Comparison of ENCODE assay signal across 2 cellular contexts in the genomic region with DNA sequence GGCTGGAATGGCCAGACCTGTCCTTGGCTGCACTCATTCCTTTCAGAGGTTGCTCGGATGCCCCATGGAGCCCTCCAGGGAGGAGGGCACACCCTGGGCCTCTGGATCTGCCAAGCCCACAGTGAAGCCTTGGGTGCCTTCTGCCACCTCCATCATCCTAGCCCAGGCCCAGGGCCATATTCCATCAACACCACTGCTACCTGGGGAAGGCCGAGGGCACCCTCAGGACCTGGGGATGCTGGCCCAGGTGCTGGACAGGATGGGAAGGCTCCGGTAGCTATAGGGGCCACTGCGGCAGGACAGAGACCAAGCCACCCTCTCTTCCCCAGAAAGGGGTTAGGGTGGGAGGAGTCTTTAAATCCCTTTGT.
TF ChIP-seq lines count a peak whose summit lies in the region.

No MANE protein-coding gene starts in this region.

TF ChIP-seq in SK-N-SH, 30 proteins besides CTCF, POLR2A, EP300 and RAD21:
- TF ChIP-seq, protein P1, sequence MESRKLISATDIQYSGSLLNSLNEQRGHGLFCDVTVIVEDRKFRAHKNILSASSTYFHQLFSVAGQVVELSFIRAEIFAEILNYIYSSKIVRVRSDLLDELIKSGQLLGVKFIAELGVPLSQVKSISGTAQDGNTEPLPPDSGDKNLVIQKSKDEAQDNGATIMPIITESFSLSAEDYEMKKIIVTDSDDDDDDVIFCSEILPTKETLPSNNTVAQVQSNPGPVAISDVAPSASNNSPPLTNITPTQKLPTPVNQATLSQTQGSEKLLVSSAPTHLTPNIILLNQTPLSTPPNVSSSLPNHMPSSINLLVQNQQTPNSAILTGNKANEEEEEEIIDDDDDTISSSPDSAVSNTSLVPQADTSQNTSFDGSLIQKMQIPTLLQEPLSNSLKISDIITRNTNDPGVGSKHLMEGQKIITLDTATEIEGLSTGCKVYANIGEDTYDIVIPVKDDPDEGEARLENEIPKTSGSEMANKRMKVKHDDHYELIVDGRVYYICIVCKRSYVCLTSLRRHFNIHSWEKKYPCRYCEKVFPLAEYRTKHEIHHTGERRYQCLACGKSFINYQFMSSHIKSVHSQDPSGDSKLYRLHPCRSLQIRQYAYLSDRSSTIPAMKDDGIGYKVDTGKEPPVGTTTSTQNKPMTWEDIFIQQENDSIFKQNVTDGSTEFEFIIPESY (IDR thresholded peaks at IDR 0.05; ENCODE audit: borderline replicate concordance, low read depth): no peak
- TF ChIP-seq TCF12 (IDR thresholded peaks at IDR 0.05) (no peak), RCOR1 (IDR thresholded peaks at IDR 0.05; ENCODE audit: low read length) (no peak), TAF1 (IDR thresholded peaks at IDR 0.05; ENCODE audit: borderline replicate concordance, low read depth, low read length) (no peak), FOXM1 (IDR thresholded peaks at IDR 0.05; ENCODE audit: low read depth) (no peak), SIN3A (IDR thresholded peaks at IDR 0.05; ENCODE audit: borderline replicate concordance, low read depth, low read length) (no peak), NRF1 (IDR thresholded peaks at IDR 0.05; ENCODE audit: low read depth, low read length) (no peak), NFIC (IDR thresholded peaks at IDR 0.05; ENCODE audit: borderline replicate concordance) (no peak), GABPA (IDR thresholded peaks at IDR 0.05; ENCODE audit: low read depth) (no peak)
- TF ChIP-seq, protein P2, sequence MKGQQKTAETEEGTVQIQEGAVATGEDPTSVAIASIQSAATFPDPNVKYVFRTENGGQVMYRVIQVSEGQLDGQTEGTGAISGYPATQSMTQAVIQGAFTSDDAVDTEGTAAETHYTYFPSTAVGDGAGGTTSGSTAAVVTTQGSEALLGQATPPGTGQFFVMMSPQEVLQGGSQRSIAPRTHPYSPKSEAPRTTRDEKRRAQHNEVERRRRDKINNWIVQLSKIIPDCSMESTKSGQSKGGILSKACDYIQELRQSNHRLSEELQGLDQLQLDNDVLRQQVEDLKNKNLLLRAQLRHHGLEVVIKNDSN (IDR thresholded peaks at IDR 0.05; ENCODE audit: borderline replicate concordance, low read depth): no peak
- TF ChIP-seq, protein P3, sequence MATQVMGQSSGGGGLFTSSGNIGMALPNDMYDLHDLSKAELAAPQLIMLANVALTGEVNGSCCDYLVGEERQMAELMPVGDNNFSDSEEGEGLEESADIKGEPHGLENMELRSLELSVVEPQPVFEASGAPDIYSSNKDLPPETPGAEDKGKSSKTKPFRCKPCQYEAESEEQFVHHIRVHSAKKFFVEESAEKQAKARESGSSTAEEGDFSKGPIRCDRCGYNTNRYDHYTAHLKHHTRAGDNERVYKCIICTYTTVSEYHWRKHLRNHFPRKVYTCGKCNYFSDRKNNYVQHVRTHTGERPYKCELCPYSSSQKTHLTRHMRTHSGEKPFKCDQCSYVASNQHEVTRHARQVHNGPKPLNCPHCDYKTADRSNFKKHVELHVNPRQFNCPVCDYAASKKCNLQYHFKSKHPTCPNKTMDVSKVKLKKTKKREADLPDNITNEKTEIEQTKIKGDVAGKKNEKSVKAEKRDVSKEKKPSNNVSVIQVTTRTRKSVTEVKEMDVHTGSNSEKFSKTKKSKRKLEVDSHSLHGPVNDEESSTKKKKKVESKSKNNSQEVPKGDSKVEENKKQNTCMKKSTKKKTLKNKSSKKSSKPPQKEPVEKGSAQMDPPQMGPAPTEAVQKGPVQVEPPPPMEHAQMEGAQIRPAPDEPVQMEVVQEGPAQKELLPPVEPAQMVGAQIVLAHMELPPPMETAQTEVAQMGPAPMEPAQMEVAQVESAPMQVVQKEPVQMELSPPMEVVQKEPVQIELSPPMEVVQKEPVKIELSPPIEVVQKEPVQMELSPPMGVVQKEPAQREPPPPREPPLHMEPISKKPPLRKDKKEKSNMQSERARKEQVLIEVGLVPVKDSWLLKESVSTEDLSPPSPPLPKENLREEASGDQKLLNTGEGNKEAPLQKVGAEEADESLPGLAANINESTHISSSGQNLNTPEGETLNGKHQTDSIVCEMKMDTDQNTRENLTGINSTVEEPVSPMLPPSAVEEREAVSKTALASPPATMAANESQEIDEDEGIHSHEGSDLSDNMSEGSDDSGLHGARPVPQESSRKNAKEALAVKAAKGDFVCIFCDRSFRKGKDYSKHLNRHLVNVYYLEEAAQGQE (IDR thresholded peaks at IDR 0.05; ENCODE audit: low read depth, low read length): no peak

TF ChIP-seq in SK-N-SH treated with all-trans-retinoic acid at 6 μM for 48 hours, 23 proteins besides CTCF, POLR2A, EP300 and RAD21 (continued from another document):
- TF ChIP-seq, protein P4, sequence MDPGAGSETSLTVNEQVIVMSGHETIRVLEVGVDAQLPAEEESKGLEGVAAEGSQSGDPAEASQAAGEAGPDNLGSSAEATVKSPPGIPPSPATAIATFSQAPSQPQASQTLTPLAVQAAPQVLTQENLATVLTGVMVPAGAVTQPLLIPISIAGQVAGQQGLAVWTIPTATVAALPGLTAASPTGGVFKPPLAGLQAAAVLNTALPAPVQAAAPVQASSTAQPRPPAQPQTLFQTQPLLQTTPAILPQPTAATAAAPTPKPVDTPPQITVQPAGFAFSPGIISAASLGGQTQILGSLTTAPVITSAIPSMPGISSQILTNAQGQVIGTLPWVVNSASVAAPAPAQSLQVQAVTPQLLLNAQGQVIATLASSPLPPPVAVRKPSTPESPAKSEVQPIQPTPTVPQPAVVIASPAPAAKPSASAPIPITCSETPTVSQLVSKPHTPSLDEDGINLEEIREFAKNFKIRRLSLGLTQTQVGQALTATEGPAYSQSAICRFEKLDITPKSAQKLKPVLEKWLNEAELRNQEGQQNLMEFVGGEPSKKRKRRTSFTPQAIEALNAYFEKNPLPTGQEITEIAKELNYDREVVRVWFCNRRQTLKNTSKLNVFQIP (CRISPR knock-in tag; IDR thresholded peaks at IDR 0.05; ENCODE audit: borderline replicate concordance, low read depth): no peak
- TF ChIP-seq RARB (CRISPR knock-in tag; IDR thresholded peaks at IDR 0.05) (no peak), ZNF70 (CRISPR knock-in tag; IDR thresholded peaks at IDR 0.05) (no peak), ZNF8 (CRISPR knock-in tag; IDR thresholded peaks at IDR 0.05) (no peak), CSDC2 (CRISPR knock-in tag; IDR thresholded peaks at IDR 0.05) (no peak), TOX (CRISPR knock-in tag; IDR thresholded peaks at IDR 0.05; ENCODE audit: borderline replicate concordance) (no peak), OSR1 (CRISPR knock-in tag; IDR thresholded peaks at IDR 0.05) (no peak), ZC3H10 (CRISPR knock-in tag; IDR thresholded peaks at IDR 0.05) (no peak), ZFP3 (CRISPR knock-in tag; IDR thresholded peaks at IDR 0.05) (no peak), BACH2 (CRISPR knock-in tag; IDR thresholded peaks at IDR 0.05; ENCODE audit: borderline replicate concordance) (no peak), PPARA (CRISPR knock-in tag; IDR thresholded peaks at IDR 0.05; ENCODE audit: borderline replicate concordance) (no peak), GLIS3 (CRISPR knock-in tag; IDR thresholded peaks at IDR 0.05) (no peak), ZFP30 (CRISPR knock-in tag; IDR thresholded peaks at IDR 0.05) (no peak)
- TF ChIP-seq, protein P5, sequence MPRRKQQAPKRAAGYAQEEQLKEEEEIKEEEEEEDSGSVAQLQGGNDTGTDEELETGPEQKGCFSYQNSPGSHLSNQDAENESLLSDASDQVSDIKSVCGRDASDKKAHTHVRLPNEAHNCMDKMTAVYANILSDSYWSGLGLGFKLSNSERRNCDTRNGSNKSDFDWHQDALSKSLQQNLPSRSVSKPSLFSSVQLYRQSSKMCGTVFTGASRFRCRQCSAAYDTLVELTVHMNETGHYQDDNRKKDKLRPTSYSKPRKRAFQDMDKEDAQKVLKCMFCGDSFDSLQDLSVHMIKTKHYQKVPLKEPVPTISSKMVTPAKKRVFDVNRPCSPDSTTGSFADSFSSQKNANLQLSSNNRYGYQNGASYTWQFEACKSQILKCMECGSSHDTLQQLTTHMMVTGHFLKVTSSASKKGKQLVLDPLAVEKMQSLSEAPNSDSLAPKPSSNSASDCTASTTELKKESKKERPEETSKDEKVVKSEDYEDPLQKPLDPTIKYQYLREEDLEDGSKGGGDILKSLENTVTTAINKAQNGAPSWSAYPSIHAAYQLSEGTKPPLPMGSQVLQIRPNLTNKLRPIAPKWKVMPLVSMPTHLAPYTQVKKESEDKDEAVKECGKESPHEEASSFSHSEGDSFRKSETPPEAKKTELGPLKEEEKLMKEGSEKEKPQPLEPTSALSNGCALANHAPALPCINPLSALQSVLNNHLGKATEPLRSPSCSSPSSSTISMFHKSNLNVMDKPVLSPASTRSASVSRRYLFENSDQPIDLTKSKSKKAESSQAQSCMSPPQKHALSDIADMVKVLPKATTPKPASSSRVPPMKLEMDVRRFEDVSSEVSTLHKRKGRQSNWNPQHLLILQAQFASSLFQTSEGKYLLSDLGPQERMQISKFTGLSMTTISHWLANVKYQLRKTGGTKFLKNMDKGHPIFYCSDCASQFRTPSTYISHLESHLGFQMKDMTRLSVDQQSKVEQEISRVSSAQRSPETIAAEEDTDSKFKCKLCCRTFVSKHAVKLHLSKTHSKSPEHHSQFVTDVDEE (CRISPR knock-in tag; IDR thresholded peaks at IDR 0.05): no peak
- TF ChIP-seq, protein P6, sequence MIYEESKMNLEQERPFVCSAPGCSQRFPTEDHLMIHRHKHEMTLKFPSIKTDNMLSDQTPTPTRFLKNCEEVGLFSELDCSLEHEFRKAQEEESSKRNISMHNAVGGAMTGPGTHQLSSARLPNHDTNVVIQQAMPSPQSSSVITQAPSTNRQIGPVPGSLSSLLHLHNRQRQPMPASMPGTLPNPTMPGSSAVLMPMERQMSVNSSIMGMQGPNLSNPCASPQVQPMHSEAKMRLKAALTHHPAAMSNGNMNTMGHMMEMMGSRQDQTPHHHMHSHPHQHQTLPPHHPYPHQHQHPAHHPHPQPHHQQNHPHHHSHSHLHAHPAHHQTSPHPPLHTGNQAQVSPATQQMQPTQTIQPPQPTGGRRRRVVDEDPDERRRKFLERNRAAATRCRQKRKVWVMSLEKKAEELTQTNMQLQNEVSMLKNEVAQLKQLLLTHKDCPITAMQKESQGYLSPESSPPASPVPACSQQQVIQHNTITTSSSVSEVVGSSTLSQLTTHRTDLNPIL (CRISPR knock-in tag; IDR thresholded peaks at IDR 0.05; ENCODE audit: low read depth): no peak
